ENCODE assay signal across 9 cellular contexts in the genomic region with DNA sequence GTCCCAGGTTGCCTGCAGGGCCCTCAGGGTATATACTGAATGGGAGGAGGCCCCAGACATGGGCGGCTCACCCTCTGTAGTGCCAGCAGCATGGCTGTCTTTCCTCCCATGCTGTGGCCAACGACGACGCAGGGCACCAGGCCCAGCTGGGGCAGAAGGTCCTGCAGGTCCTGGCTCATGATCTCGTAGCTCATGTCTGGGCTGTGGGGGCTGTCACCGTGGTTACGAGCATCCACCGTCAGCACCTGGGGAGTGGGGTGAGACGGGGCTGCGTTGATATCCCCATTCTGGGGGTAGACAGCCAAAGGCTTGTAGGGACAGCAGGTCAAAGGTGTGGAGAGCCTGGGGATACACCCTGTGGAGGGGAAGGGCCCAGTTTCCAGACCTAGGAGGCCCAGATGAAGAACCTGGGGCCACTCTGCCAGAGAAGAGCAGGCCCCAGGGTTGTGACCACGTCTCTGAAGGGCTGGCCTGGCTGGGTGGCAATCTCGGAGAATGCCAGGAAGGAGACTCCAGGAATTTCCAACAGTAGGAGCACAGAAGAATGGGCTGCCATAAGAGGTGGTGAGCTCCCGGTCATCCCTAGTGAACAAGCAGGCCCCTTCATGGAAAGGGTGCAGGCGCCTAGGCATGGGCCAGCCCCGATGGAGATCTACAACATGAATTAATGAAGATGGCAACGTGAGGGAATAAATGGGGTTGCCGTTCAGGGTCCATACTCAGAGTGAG. TPM values are rescaled to one million over a fixed set of nuclear protein-coding genes. Genes with fewer than 3 reads are reported as not detected.
DNase-seq lines count a peak whose midpoint lies in the region; ATAC-seq and TF ChIP-seq lines count a peak whose summit lies in the region.
"Had no signal": no experiment of that assay in that cellular context is flagged by ENCODE, and none has a peak within 500 bp of the region (broad histone marks: within the 10 kb centered on the region; RNA-seq: fewer than 3 reads in every experiment).

No MANE protein-coding gene starts in this region.

- ATAC-seq in naive B cell (ENCODE audit: low read depth in 2 of 2) (no peak), GM19328 (IDR thresholded peaks at IDR 0.05; ENCODE audit: unreplicated experiment) (no peak)

- H3K27me3 Mint-ChIP-seq in naive B cell, result peaks cover 0 to 6% (median 0%) of the 10 kb centered on the region in 3 donors

- H3K27ac Mint-ChIP-seq in naive B cell, result peak overlapping the region in 5 of 6 donors; percentile 63 to 89 (median 81)

- peak overlapping the region; percentile 90 to 97 (median 96) for H3K4me3 Mint-ChIP-seq in naive B cell

- TF ChIP-seq CTCF in AG09309 (IDR thresholded peaks at IDR 0.05; ENCODE audit: control insufficient read depth, insufficient read depth, low read depth, low read length, missing control alignments) (no peak), choroid plexus epithelial cell (conservative IDR thresholded peaks at IDR 0.05; ENCODE audit: low read depth, low read length) (no peak)

- no peaks in the 10 kb centered on the region for H3K36me3 Mint-ChIP-seq in naive B cell

- peak overlapping the region; percentile 78 for H3K4me3 ChIP-seq in AG09309 (ENCODE audit: control insufficient read depth, low read depth, low read length)
- peak overlapping the region; percentile 82 for H3K4me3 ChIP-seq in Jurkat, Clone E6-1 (ENCODE audit: low read length)
- peak overlapping the region; percentile 89 for H3K4me3 ChIP-seq in choroid plexus epithelial cell (ENCODE audit: low read depth, low read length)

- DNase-seq in AG09309 (ENCODE audit: low read depth), result no peak
- no peak for DNase-seq in Jurkat, Clone E6-1 (ENCODE audit: low read depth, low spot score)
- DNase-seq in choroid plexus epithelial cell (ENCODE audit: low read depth), result no peak
- no peak for DNase-seq in naive B cell
- DNase-seq in NCI-H1930 (lab: John Stamatoyannopoulos, UW), result no peak
- no peak for DNase-seq in mucosa of gallbladder (ENCODE audit: low spot score)
- no peak for DNase-seq in NCI-H524 (lab: John Stamatoyannopoulos, UW)
- DNase-seq: NCI-H2081 treated with DMSO at 0.1 percent for 48 hours had no signal

- peaks cover 16 to 35% (median 29%) of the 10 kb centered on the region in 3 donors for H3K4me1 Mint-ChIP-seq in naive B cell

- H3K9me3 Mint-ChIP-seq in naive B cell, result no peaks in the 10 kb centered on the region

RNA-seq across cellular contexts. Expression of a gene that starts 0.9 kb away (rescaled TPM):
- 18.0 TPM for polyA plus RNA-seq in Jurkat, Clone E6-1 (2012; ENCODE audit: insufficient read depth, insufficient read length)
- 10 to 100 TPM in 5 of 6 donors, not detected in 1; 10.8 to 18.9 (median 14.0) TPM for polyA plus RNA-seq in naive B cell (ENCODE audit: low read depth in 6 of 6)
- total RNA-seq in mucosa of gallbladder, result 55.8 TPM

RNA-seq across cellular contexts. Expression of a gene that starts 18.2 kb away (rescaled TPM):
- 5.7 TPM for polyA plus RNA-seq in Jurkat, Clone E6-1 (2012; ENCODE audit: insufficient read depth, insufficient read length)
- polyA plus RNA-seq in naive B cell (ENCODE audit: low read depth in 6 of 6), result 1 to 10 TPM in 2 of 6 donors, under 1 TPM in 4; 0.35 to 2.3 (median 0.84) TPM
- 33.8 TPM for total RNA-seq in mucosa of gallbladder

RNA-seq across cellular contexts. Expression of a gene that starts 32.4 kb away (rescaled TPM):
- polyA plus RNA-seq in Jurkat, Clone E6-1 (2012; ENCODE audit: insufficient read depth, insufficient read length), result 1.1 TPM
- not detected for polyA plus RNA-seq in naive B cell (ENCODE audit: low read depth in 6 of 6)
- 129 TPM for total RNA-seq in mucosa of gallbladder

RNA-seq across cellular contexts. Expression of a gene that starts 54.3 kb away (rescaled TPM):
- polyA plus RNA-seq in Jurkat, Clone E6-1 (2012; ENCODE audit: insufficient read depth, insufficient read length), result 181 TPM
- polyA plus RNA-seq in naive B cell (ENCODE audit: low read depth in 6 of 6), result 100 to 1,000 TPM; 129 to 249 (median 148) TPM
- 57.6 TPM for total RNA-seq in mucosa of gallbladder

RNA-seq across cellular contexts. Expression of a gene that starts 54.4 kb away (rescaled TPM):
- 6.7 TPM for polyA plus RNA-seq in Jurkat, Clone E6-1 (2012; ENCODE audit: insufficient read depth, insufficient read length)
- 10 to 100 TPM in 5 of 6 donors, 1 to 10 TPM in 1; 9.9 to 15.4 (median 12.2) TPM for polyA plus RNA-seq in naive B cell (ENCODE audit: low read depth in 6 of 6)
- 15.9 TPM for total RNA-seq in mucosa of gallbladder
